ENCODE assay signal across 22 cellular contexts in the genomic region with DNA sequence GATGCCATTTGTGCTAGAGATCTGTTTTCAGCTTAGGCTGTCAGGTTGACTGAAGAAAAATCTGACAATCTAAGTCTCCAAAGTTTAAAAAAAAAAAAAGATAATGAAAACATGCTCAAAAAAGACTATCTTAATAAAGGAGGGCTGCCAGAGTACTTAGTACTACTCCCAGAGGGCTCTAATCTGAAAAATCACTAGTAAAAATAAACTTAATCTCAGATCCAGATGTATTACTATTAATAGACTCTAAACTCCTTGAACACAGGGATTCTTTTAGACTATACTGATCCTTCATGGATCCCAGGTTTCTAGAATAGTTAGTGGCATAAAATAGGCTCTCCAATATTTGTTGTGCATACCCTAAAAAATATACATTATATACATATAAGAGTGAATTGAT.
"Had no signal": no experiment of that assay in that cellular context is flagged by ENCODE, and none has a peak within 500 bp of the region (broad histone marks: within the 10 kb centered on the region; RNA-seq: fewer than 3 reads in every experiment).

No MANE protein-coding gene starts in this region.

- H3K9me3 ChIP-seq: MG63, SK-N-SH had no signal

- ATAC-seq: HepG2 had no signal

- H3K4me3 ChIP-seq: MG63 had no signal

- DNase-seq: IMR-90, Karpas-422, KG1, MG63, NCI-H1092, NCI-H1105 treated with DMSO at 0.1 percent for 48 hours, NCI-H1417 treated with DMSO at 0.1 percent for 48 hours, NCI-H146, NCI-H187, NCI-H2029, NCI-H2081 treated with DMSO at 0.1 percent for 48 hours, NCI-H2171, NCI-H226, NCI-H446, NCI-H510A, NCI-H524 treated with DMSO at 0.1 percent for 48 hours, NCI-H69, NCI-H774, RPMI8226, SHP77, SK-N-SH had no signal

- H3K27me3 ChIP-seq: MG63 had no signal
